Comparison of ENCODE assay signal across 17 cellular contexts in the genomic region with DNA sequence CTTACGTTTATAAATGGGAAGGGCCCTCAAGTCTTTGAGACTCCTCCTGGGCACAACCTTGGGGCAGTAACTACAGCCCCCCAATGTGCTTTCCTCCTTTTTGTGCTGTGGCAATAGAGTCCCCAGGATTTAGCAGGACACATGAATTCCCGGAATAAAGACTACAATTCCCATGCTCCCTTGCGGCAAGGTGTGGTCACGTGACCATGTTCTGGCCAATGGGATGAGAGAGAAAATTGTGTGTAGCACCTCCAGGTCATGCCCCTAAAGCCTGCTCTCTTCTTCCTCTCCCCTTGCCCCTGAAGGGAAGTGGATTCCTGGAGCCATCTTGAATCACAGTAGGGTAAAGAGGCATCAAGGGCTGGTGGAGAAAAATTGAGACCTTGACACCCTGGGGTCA.
DNase-seq lines count a peak whose midpoint lies in the region; ATAC-seq and TF ChIP-seq lines count a peak whose summit lies in the region.
"Had no signal": no experiment of that assay in that cellular context is flagged by ENCODE, and none has a peak within 500 bp of the region (broad histone marks: within the 10 kb centered on the region; RNA-seq: fewer than 3 reads in every experiment).

No MANE protein-coding gene starts in this region.

- H3K9me3 ChIP-seq in neural progenitor cell (ENCODE audit: low read depth): no peaks in the 10 kb centered on the region
- H3K9me3 ChIP-seq: left lung had no signal

- no peak for TF ChIP-seq CTCF in neural progenitor cell (IDR thresholded peaks at IDR 0.05)
- TF ChIP-seq CTCF in brain microvascular endothelial cell (IDR thresholded peaks at IDR 0.05; ENCODE audit: low read depth, low read length, missing control alignments): no peak

- H3K79me2 ChIP-seq in neural progenitor cell (ENCODE audit: low read depth): no peaks in the 10 kb centered on the region

- peaks cover 11% of the 10 kb centered on the region for H3K27me3 Mint-ChIP-seq in neural progenitor cell (ENCODE audit: insufficient read depth, low read depth)

- H3K4me1 Mint-ChIP-seq in neural progenitor cell: peaks cover 6% of the 10 kb centered on the region

- peak; percentile 13 for DNase-seq in activated CD4-positive, alpha-beta T cell treated with anti-CD3 and anti-CD28 coated beads for 48 hours
- no peak for DNase-seq in activated CD4-positive, alpha-beta T cell treated with anti-CD3 and anti-CD28 coated beads for 1 hour
- peak; percentile 37 for DNase-seq in Jurkat, Clone E6-1 (ENCODE audit: low read depth, low spot score)
- DNase-seq in SK-MEL-5 (ENCODE audit: low read depth, low spot score) (peak; percentile 55), neural progenitor cell (ENCODE audit: low spot score) (peak; percentile 16), brain microvascular endothelial cell (no peak)
- DNase-seq: COR-L47; effector CD4-positive, alpha-beta T cell; hypothalamus; left lung; NCI-H1092 treated with DMSO at 0.1 percent for 48 hours; NCI-H446; stimulated activated CD4-positive, alpha-beta T cell treated with anti-CD3 and anti-CD28 coated beads, Interleukin-2, amount 100 ng/mL, for 48 hours had no signal

- no peak overlapping the region for H3K4me3 Mint-ChIP-seq in neural progenitor cell
- H3K4me3 Mint-ChIP-seq: activated T-helper 1 cell treated with anti-CD3 and anti-CD28 coated beads, Interleukin-12 subunit alpha, Interleukin-12 subunit beta, Interleukin-2, Interleukin-4 antibody, amounts not matched to agents 30 ng/mL and 10 ng/mL and 1 ng/mL, durations not matched to agents 14 hours and 24 hours and 36 hours had no signal

- no peak overlapping the region for H3K9ac ChIP-seq in neural progenitor cell

- no peaks in the 10 kb centered on the region for H4K20me1 ChIP-seq in neural progenitor cell (ENCODE audit: low read depth)

- H3K36me3 ChIP-seq in neural progenitor cell: no peaks in the 10 kb centered on the region
- no peaks in the 10 kb centered on the region for H3K36me3 ChIP-seq in brain microvascular endothelial cell (replicated peaks)
- H3K36me3 ChIP-seq: cardiac muscle cell, left lung had no signal

- in situ Hi-C loops in SK-MEL-5 (cut with HindIII; ENCODE audit: low pct_unique_long_range_greater_than_20kb, low sequenced_read_pairs) (no loop called here), brain microvascular endothelial cell (cut with HindIII; ENCODE audit: low pct_ligation_motif_present, low sequenced_read_pairs) (no loop called here)

- no peaks in the 10 kb centered on the region for H3K9me3 Mint-ChIP-seq in neural progenitor cell
- H3K9me3 Mint-ChIP-seq: activated T-helper 1 cell treated with anti-CD3 and anti-CD28 coated beads, Interleukin-12 subunit alpha, Interleukin-12 subunit beta, Interleukin-2, Interleukin-4 antibody, amounts not matched to agents 30 ng/mL and 10 ng/mL and 1 ng/mL, durations not matched to agents 14 hours and 24 hours and 36 hours had no signal

- H3K27me3 ChIP-seq in neural progenitor cell: no peaks in the 10 kb centered on the region
- no peaks in the 10 kb centered on the region for H3K27me3 ChIP-seq in brain microvascular endothelial cell (replicated peaks)
- H3K27me3 ChIP-seq: cardiac muscle cell had no signal

- no peak overlapping the region for H2AFZ ChIP-seq in neural progenitor cell (replicated peaks)

- no peak overlapping the region for H3K27ac Mint-ChIP-seq in neural progenitor cell
- H3K27ac Mint-ChIP-seq: activated T-helper 1 cell treated with anti-CD3 and anti-CD28 coated beads, Interleukin-12 subunit alpha, Interleukin-12 subunit beta, Interleukin-2, Interleukin-4 antibody, amounts not matched to agents 30 ng/mL and 10 ng/mL and 1 ng/mL, durations not matched to agents 14 hours and 24 hours and 36 hours had no signal

- no peak overlapping the region for H3K27ac ChIP-seq in neural progenitor cell
- H3K27ac ChIP-seq in brain microvascular endothelial cell: no peak overlapping the region
- H3K27ac ChIP-seq: cardiac muscle cell, left lung had no signal

- no peak for ATAC-seq in GM19023 (IDR thresholded peaks at IDR 0.05; ENCODE audit: unreplicated experiment)
- no peak for ATAC-seq in GM19397 (IDR thresholded peaks at IDR 0.05; ENCODE audit: unreplicated experiment)
- ATAC-seq: left lung had no signal

- no peak overlapping the region for H3K4me3 ChIP-seq in Jurkat, Clone E6-1 (ENCODE audit: low read length)
- H3K4me3 ChIP-seq in neural progenitor cell (no peak overlapping the region), brain microvascular endothelial cell (ENCODE audit: low read depth, low read length) (no peak overlapping the region)
- H3K4me3 ChIP-seq: cardiac muscle cell, left lung had no signal

- no peaks in the 10 kb centered on the region for H3F3A ChIP-seq in neural progenitor cell (ENCODE audit: low read depth)

- no peaks in the 10 kb centered on the region for H3K36me3 Mint-ChIP-seq in neural progenitor cell

- no peak overlapping the region for H3K4me2 ChIP-seq in neural progenitor cell

- H3K4me1 ChIP-seq in neural progenitor cell: no peaks in the 10 kb centered on the region
- H3K4me1 ChIP-seq: left lung had no signal

Comparison
In these comparisons a context has a peak if more than half of its experiments do, and no peak if none do; other contexts are left out.
1. DNase-seq: peak in activated CD4-positive, alpha-beta T cell treated with anti-CD3 and anti-CD28 coated beads for 48 hours (single experiment), Jurkat, Clone E6-1 (single experiment), SK-MEL-5 (single experiment) and neural progenitor cell (single experiment); none in activated CD4-positive, alpha-beta T cell treated with anti-CD3 and anti-CD28 coated beads for 1 hour (single experiment) and brain microvascular endothelial cell (single experiment).